In genomic region chr19:10878253-10878652, GRCh38 we compare ENCODE assay signal across 12 cellular contexts. TPM values are rescaled to one million over a fixed set of nuclear protein-coding genes. Genes with fewer than 3 reads are reported as not detected.
DNase-seq lines count a peak whose midpoint lies in the region; ATAC-seq, FAIRE-seq and TF ChIP-seq lines count a peak whose summit lies in the region.
"Had no signal": no experiment of that assay in that cellular context is flagged by ENCODE, and none has a peak within 500 bp of the region (broad histone marks: within the 10 kb centered on the region; RNA-seq: fewer than 3 reads in every experiment).

No MANE protein-coding gene starts in this region.

- no peak overlapping the region for H3K56ac ChIP-seq in H1 (replicated peaks; ENCODE audit: insufficient read length, low read depth, low read length)

- TF ChIP-seq EP300 in H1 (IDR thresholded peaks at IDR 0.05; ENCODE audit: borderline replicate concordance in 1 of 2, low read depth in 2 of 2, low read length in 2 of 2), result no peak

- peaks cover 14 to 32% of the 10 kb centered on the region in 2 donors for H3K36me3 Mint-ChIP-seq in stimulated activated naive B cell treated with anti-CD40 and anti-IgM and Interleukin-4, amounts not matched to agents 10 μg/mL and 1 μg/mL and 100 μg/mL, for 72 hours

- H2BK15ac ChIP-seq in H1 (ENCODE audit: low read length), result no peak overlapping the region

- H3K23ac ChIP-seq in H1 (ENCODE audit: insufficient read length), result no peak overlapping the region

- no peak for FAIRE-seq in H1 (lab: Jason Lieb, UNC)
- FAIRE-seq: islet of Langerhans had no signal

- no peaks in the 10 kb centered on the region for H3K23me2 ChIP-seq in H1 (ENCODE audit: low read depth, low read length)

- H4K91ac ChIP-seq in H1 (replicated peaks; ENCODE audit: insufficient read length, low read length), result peak overlapping the region; percentile 25

- no peak overlapping the region for H2BK5ac ChIP-seq in H1 (ENCODE audit: low read depth, low read length)

- CTCF ChIA-PET in H1 (lab: Charles Lee; ENCODE audit: partially characterized antibody), result interaction anchor here (0.6 to 7.7 kb wide), 7 partner anchors 10 to 472 kb away, joined by 3 to 34 read pairs (median 4); no protein-coding TSS in a partner anchor

- H3K4me3 ChIP-seq in cardiac muscle cell (no peak overlapping the region), H1 (ENCODE audit: extremely low read depth in 1 of 4, insufficient read depth in 2 of 4, low read depth in 3 of 4, low read length in 4 of 4) (no peak overlapping the region)
- H3K4me3 ChIP-seq: prostate gland had no signal

- H3K27me3 Mint-ChIP-seq in stimulated activated naive B cell treated with anti-CD40 and anti-IgM and Interleukin-4, amounts not matched to agents 10 μg/mL and 1 μg/mL and 100 μg/mL, for 72 hours, result no peaks in the 10 kb centered on the region

- TF ChIP-seq POLR2A in H1 (IDR thresholded peaks at IDR 0.05; ENCODE audit: control extremely low read depth in 1 of 2, low read depth in 2 of 2, low read length in 2 of 2), result no peak

- H2BK12ac ChIP-seq in H1 (ENCODE audit: low read depth, low read length), result no peak overlapping the region; the same call in 1 of the 2 replicates

- peak overlapping the region; percentile 93 for H3K27ac Mint-ChIP-seq in stimulated activated naive B cell treated with anti-CD40 and anti-IgM and Interleukin-4, amounts not matched to agents 10 μg/mL and 1 μg/mL and 100 μg/mL, for 72 hours

- H3K27me3 ChIP-seq in cardiac muscle cell (no peaks in the 10 kb centered on the region), H1 (replicated peaks in 1 of 4; ENCODE audit: control insufficient read depth in 3 of 4, extremely low read depth in 1 of 4, insufficient read depth in 3 of 4, low read length in 3 of 4) (no peaks in the 10 kb centered on the region)

- no peak for TF ChIP-seq CTCF in cardiac muscle cell (IDR thresholded peaks at IDR 0.05; ENCODE audit: low read depth, low read length)
- TF ChIP-seq CTCF in H1 (IDR thresholded peaks at IDR 0.05; ENCODE audit: control extremely low read depth in 1 of 3, insufficient read depth in 1 of 3, low read depth in 1 of 3, low read length in 3 of 3), result no peak

- H3K9ac ChIP-seq in H1 (replicated peaks in 1 of 4; ENCODE audit: extremely low read depth in 1 of 4, low read depth in 3 of 4, low read length in 3 of 4), result no peak overlapping the region

- no peak overlapping the region for H2AFZ ChIP-seq in H1 (ENCODE audit: low read length)

- H3K4me1 ChIP-seq in cardiac muscle cell (ENCODE audit: low read depth) (peaks cover 35% of the 10 kb centered on the region), H1 (replicated peaks in 1 of 4; ENCODE audit: control insufficient read depth in 3 of 4, insufficient read depth in 4 of 4, low read length in 3 of 4) (peaks cover 17 to 29% (median 25%) of the 10 kb centered on the region in 4 experiments)
- H3K4me1 ChIP-seq: prostate gland had no signal

- no peak overlapping the region for H3K4me2 ChIP-seq in H1 (ENCODE audit: insufficient read depth in 1 of 2, low read depth in 2 of 2, low read length in 2 of 2)

- H2BK120ac ChIP-seq in H1 (replicated peaks; ENCODE audit: low read depth, low read length), result no peak overlapping the region

- H3K9me3 ChIP-seq in cardiac muscle cell (ENCODE audit: low read depth) (no peaks in the 10 kb centered on the region), H1 (ENCODE audit: insufficient read depth in 2 of 2, low read depth in 1 of 2, low read length in 1 of 2) (no peaks in the 10 kb centered on the region)
- H3K9me3 ChIP-seq: prostate gland had no signal

- POLR2A ChIA-PET in H1 (lab: Charles Lee; ENCODE audit: partially characterized antibody), result interaction anchor here (1.1 to 6.4 kb wide), 2 partner anchors 12 to 43 kb away, joined by 4 to 72 read pairs; no protein-coding TSS in a partner anchor

- peaks cover 0 to 6% of the 10 kb centered on the region in 2 experiments for H4K20me1 ChIP-seq in H1 (replicated peaks in 1 of 2; ENCODE audit: control insufficient read depth in 1 of 2, insufficient read depth in 2 of 2, low read length in 2 of 2)

- H2BK20ac ChIP-seq in H1 (ENCODE audit: low read length), result no peak overlapping the region

- ATAC-seq in left ventricle myocardium superior, result no peak
- ATAC-seq in stimulated activated naive B cell treated with anti-CD40 and anti-IgM and Interleukin-4, amounts not matched to agents 10 μg/mL and 1 μg/mL and 100 μg/mL, for 72 hours (replicated peaks), result peak in 1 of 2 donors; percentile 15

- H3K4me1 Mint-ChIP-seq in stimulated activated naive B cell treated with anti-CD40 and anti-IgM and Interleukin-4, amounts not matched to agents 10 μg/mL and 1 μg/mL and 100 μg/mL, for 72 hours, result peaks cover 38 to 59% of the 10 kb centered on the region in 2 donors

- no peak overlapping the region for H3K18ac ChIP-seq in H1 (ENCODE audit: extremely low read depth, low read length)

- no peak for TF ChIP-seq RAD21 in H1 (IDR thresholded peaks at IDR 0.05 in 1 of 2, conservative IDR thresholded peaks at IDR 0.05 in 1 of 2; ENCODE audit: low read depth in 2 of 2, low read length in 2 of 2)

- H3K4me3 Mint-ChIP-seq in stimulated activated naive B cell treated with anti-CD40 and anti-IgM and Interleukin-4, amounts not matched to agents 10 μg/mL and 1 μg/mL and 100 μg/mL, for 72 hours, result peak overlapping the region; percentile 64 to 69

- WGBS in H1 (ENCODE audit: extremely low coverage in 1 of 2, insufficient coverage in 1 of 2, insufficient read length in 1 of 2, insufficient replicate concordance in 2 of 2, low coverage in 1 of 2, low lambda C conversion rate in 2 of 2, missing lambda C conversion rate in 1 of 2), 2 experiments, result 88% methylated on average over 3 of the region's 3 CpGs; no CpG with 5 or more reads in 1 of the 2 experiments

- peaks cover 26% of the 10 kb centered on the region for H3K79me1 ChIP-seq in H1 (ENCODE audit: low read depth, low read length)

- peaks cover 0 to 4% of the 10 kb centered on the region in 2 donors for H3K9me3 Mint-ChIP-seq in stimulated activated naive B cell treated with anti-CD40 and anti-IgM and Interleukin-4, amounts not matched to agents 10 μg/mL and 1 μg/mL and 100 μg/mL, for 72 hours

- no peak overlapping the region for H4K5ac ChIP-seq in H1 (ENCODE audit: insufficient read length, low read depth, low read length)

- no peak overlapping the region for H3K14ac ChIP-seq in H1 (ENCODE audit: insufficient read length)

- H2AK5ac ChIP-seq in H1 (ENCODE audit: low read depth, low read length), result 0 out of 2 replicates have a peak overlapping the region, but pooled peaks have one; percentile 43

- H4K8ac ChIP-seq in H1 (ENCODE audit: extremely low read depth, insufficient read depth, low read length), result no peak overlapping the region

- no peak for DNase-seq in cardiac muscle cell (ENCODE audit: low read depth in 1 of 2, low spot score in 1 of 2)
- no peak for DNase-seq in left ventricle myocardium superior
- peak; percentile 64 for DNase-seq in OCI-M1 (lab: John Stamatoyannopoulos, UW)
- no peak for DNase-seq in H1 (ENCODE audit: low read depth in 1 of 2, low spot score in 2 of 2)
- DNase-seq in stimulated activated naive B cell treated with anti-CD40 and anti-IgM and Interleukin-4, amounts not matched to agents 10 μg/mL and 1 μg/mL and 100 μg/mL, for 72 hours, result no peak
- no peak for DNase-seq in ureter (ENCODE audit: low spot score)
- no peak for DNase-seq in NCI-H524 treated with DMSO at 0.1 percent for 48 hours (lab: John Stamatoyannopoulos, UW)
- DNase-seq in GF-D8 (lab: John Stamatoyannopoulos, UW), result no peak
- DNase-seq: NCI-H1417 treated with DMSO at 0.1 percent for 48 hours had no signal

- H3K27ac ChIP-seq in cardiac muscle cell (peak overlapping the region; percentile 52), H1 (ENCODE audit: low read depth, low read length) (peak overlapping the region; percentile 42; the same call in 1 of the 2 replicates)
- H3K27ac ChIP-seq: epithelial cell of prostate, prostate gland had no signal

- intact Hi-C loops in left ventricle myocardium superior (cut with micrococcal nuclease), result no loop called here

- peaks cover 8 to 94% of the 10 kb centered on the region in 2 experiments; a peak in 3 of 4 replicates for H3K79me2 ChIP-seq in H1 (ENCODE audit: control insufficient read depth in 1 of 2, insufficient read depth in 2 of 2, low read length in 2 of 2)

- H3K4ac ChIP-seq in H1 (replicated peaks; ENCODE audit: insufficient read length, low read depth, low read length), result no peak overlapping the region

- H3K36me3 ChIP-seq in cardiac muscle cell (no peaks in the 10 kb centered on the region), H1 (ENCODE audit: control insufficient read depth in 2 of 4, insufficient read depth in 4 of 4, low read length in 3 of 4) (peaks cover 0 to 8% (median 0%) of the 10 kb centered on the region in 4 experiments; a peak in 2 of 8 replicates)
- H3K36me3 ChIP-seq: prostate gland had no signal

RNA-seq across cellular contexts. Expression of gene CARM1, which starts 6.9 kb away (rescaled TPM):
- total RNA-seq in cardiac muscle cell, result 90.7 and 92.6 TPM in 2 replicates
- 46.8 and 81.2 TPM in 2 replicates for polyA plus RNA-seq in cardiac muscle cell
- 32.5 TPM for total RNA-seq in left ventricle myocardium superior
- total RNA-seq in H1 (2021; fragmentation: NEBNext Ultra II Directional; extraction: Animal tissue kit (Norgen Biotek cat#: 25700)), result 134 and 136 TPM in 2 replicates
- 164 and 270 TPM in 2 replicates for polyA plus RNA-seq in H1 (2011; rRNA removed)
- 106 TPM for polyA plus RNA-seq in H1 (2011; cell fraction: cytosol; rRNA removed)
- 178 TPM for polyA plus RNA-seq in H1 (2011; cell fraction: nucleus; rRNA removed)
- 75.6 to 138 TPM (median 129 TPM) in 4 replicates for polyA plus RNA-seq in H1 (2012, experiment 1 of 2)
- polyA plus RNA-seq in H1 (2012, experiment 2 of 2), result 122 TPM
- 125 TPM for polyA plus RNA-seq in H1 (2013, experiment 1 of 2)
- polyA plus RNA-seq in H1 (2013, experiment 2 of 2), result 126 TPM
- polyA minus RNA-seq in H1 (2011; rRNA and poly(A)+ RNA removed), result 71.3 and 96.2 TPM in 2 replicates
- 60.0 TPM for polyA minus RNA-seq in H1 (2011; cell fraction: cytosol; rRNA and poly(A)+ RNA removed)
- polyA minus RNA-seq in H1 (2011; cell fraction: nucleus; rRNA and poly(A)+ RNA removed), result 48.8 TPM
- total RNA-seq in ureter, result 41.2 TPM

RNA-seq across cellular contexts. Expression of gene C19orf38, which starts 30.0 kb away (rescaled TPM):
- total RNA-seq in cardiac muscle cell (0.33 TPM in 1 of 2 replicates, not detected in the other), left ventricle myocardium superior (0.62 TPM), ureter (0.99 TPM)
- polyA plus RNA-seq in cardiac muscle cell (0.64 and 1.1 TPM in 2 replicates), H1 (2011; rRNA removed) (0.53 and 0.77 TPM in 2 replicates)
- total RNA-seq in H1 (2021; fragmentation: NEBNext Ultra II Directional; extraction: Animal tissue kit (Norgen Biotek cat#: 25700)), result 0.27 TPM in 1 of 2 replicates, not detected in the other
- 0.50 TPM for polyA plus RNA-seq in H1 (2011; cell fraction: cytosol; rRNA removed)
- 0.68 TPM for polyA plus RNA-seq in H1 (2011; cell fraction: nucleus; rRNA removed)
- 0.32 to 0.66 TPM (median 0.39 TPM) in 3 of 4 replicates, not detected in the other for polyA plus RNA-seq in H1 (2012, experiment 1 of 2)
- polyA plus RNA-seq in H1 (2012, experiment 2 of 2), result 0.39 TPM
- 0.20 TPM for polyA plus RNA-seq in H1 (2013, experiment 1 of 2)
- 0.31 TPM for polyA plus RNA-seq in H1 (2013, experiment 2 of 2)
- 0.20 and 0.28 TPM in 2 replicates for polyA minus RNA-seq in H1 (2011; rRNA and poly(A)+ RNA removed)
- not detected for polyA minus RNA-seq in H1 (2011; cell fraction: cytosol; rRNA and poly(A)+ RNA removed)
- 1.1 TPM for polyA minus RNA-seq in H1 (2011; cell fraction: nucleus; rRNA and poly(A)+ RNA removed)

RNA-seq across cellular contexts. Expression of gene TMED1, which starts 42.2 kb away (rescaled TPM):
- 77.5 and 83.1 TPM in 2 replicates for total RNA-seq in cardiac muscle cell
- 131 and 137 TPM in 2 replicates for polyA plus RNA-seq in cardiac muscle cell
- 29.8 TPM for total RNA-seq in left ventricle myocardium superior
- 26.2 and 26.9 TPM in 2 replicates for total RNA-seq in H1 (2021; fragmentation: NEBNext Ultra II Directional; extraction: Animal tissue kit (Norgen Biotek cat#: 25700))
- 31.9 and 41.7 TPM in 2 replicates for polyA plus RNA-seq in H1 (2011; rRNA removed)
- polyA plus RNA-seq in H1 (2011; cell fraction: cytosol; rRNA removed), result 44.8 TPM
- polyA plus RNA-seq in H1 (2011; cell fraction: nucleus; rRNA removed), result 29.2 TPM
- 19.0 to 35.1 TPM (median 31.2 TPM) in 4 replicates for polyA plus RNA-seq in H1 (2012, experiment 1 of 2)
- 31.9 TPM for polyA plus RNA-seq in H1 (2012, experiment 2 of 2)
- 25.1 TPM for polyA plus RNA-seq in H1 (2013, experiment 1 of 2)
- polyA plus RNA-seq in H1 (2013, experiment 2 of 2), result 31.6 TPM
- polyA minus RNA-seq in H1 (2011; rRNA and poly(A)+ RNA removed), result 13.8 and 22.8 TPM in 2 replicates
- polyA minus RNA-seq in H1 (2011; cell fraction: cytosol; rRNA and poly(A)+ RNA removed), result 16.4 TPM
- polyA minus RNA-seq in H1 (2011; cell fraction: nucleus; rRNA and poly(A)+ RNA removed), result 8.5 TPM
- total RNA-seq in ureter, result 13.3 TPM

RNA-seq across cellular contexts. Expression of gene YIPF2, which starts 50.2 kb away (rescaled TPM):
- total RNA-seq in cardiac muscle cell, result 67.2 and 69.9 TPM in 2 replicates
- polyA plus RNA-seq in cardiac muscle cell, result 32.9 and 38.9 TPM in 2 replicates
- 16.4 TPM for total RNA-seq in left ventricle myocardium superior
- total RNA-seq in H1 (2021; fragmentation: NEBNext Ultra II Directional; extraction: Animal tissue kit (Norgen Biotek cat#: 25700)), result 47.5 and 48.3 TPM in 2 replicates
- 112 and 151 TPM in 2 replicates for polyA plus RNA-seq in H1 (2011; rRNA removed)
- 91.7 TPM for polyA plus RNA-seq in H1 (2011; cell fraction: cytosol; rRNA removed)
- 125 TPM for polyA plus RNA-seq in H1 (2011; cell fraction: nucleus; rRNA removed)
- 24.9 to 55.5 TPM (median 50.4 TPM) in 4 replicates for polyA plus RNA-seq in H1 (2012, experiment 1 of 2)
- polyA plus RNA-seq in H1 (2012, experiment 2 of 2), result 58.3 TPM
- polyA plus RNA-seq in H1 (2013, experiment 1 of 2), result 47.5 TPM
- 47.1 TPM for polyA plus RNA-seq in H1 (2013, experiment 2 of 2)
- polyA minus RNA-seq in H1 (2011; rRNA and poly(A)+ RNA removed), result 31.4 and 45.4 TPM in 2 replicates
- 41.3 TPM for polyA minus RNA-seq in H1 (2011; cell fraction: cytosol; rRNA and poly(A)+ RNA removed)
- polyA minus RNA-seq in H1 (2011; cell fraction: nucleus; rRNA and poly(A)+ RNA removed), result 49.0 TPM
- 60.9 TPM for total RNA-seq in ureter

RNA-seq across cellular contexts. Expression of gene TIMM29, which starts 50.4 kb away (rescaled TPM):
- total RNA-seq in cardiac muscle cell, result 52.2 and 54.5 TPM in 2 replicates
- polyA plus RNA-seq in cardiac muscle cell, result 31.3 and 41.7 TPM in 2 replicates
- total RNA-seq in left ventricle myocardium superior, result 17.4 TPM
- 22.5 and 24.0 TPM in 2 replicates for total RNA-seq in H1 (2021; fragmentation: NEBNext Ultra II Directional; extraction: Animal tissue kit (Norgen Biotek cat#: 25700))
- polyA plus RNA-seq in H1 (2011; rRNA removed), result 15.9 and 24.2 TPM in 2 replicates
- polyA plus RNA-seq in H1 (2011; cell fraction: cytosol; rRNA removed), result 19.9 TPM
- polyA plus RNA-seq in H1 (2011; cell fraction: nucleus; rRNA removed), result 14.8 TPM
- 19.3 to 25.7 TPM (median 21.5 TPM) in 4 replicates for polyA plus RNA-seq in H1 (2012, experiment 1 of 2)
- 30.8 TPM for polyA plus RNA-seq in H1 (2012, experiment 2 of 2)
- 24.8 TPM for polyA plus RNA-seq in H1 (2013, experiment 1 of 2)
- 22.2 TPM for polyA plus RNA-seq in H1 (2013, experiment 2 of 2)
- 5.7 and 8.0 TPM in 2 replicates for polyA minus RNA-seq in H1 (2011; rRNA and poly(A)+ RNA removed)
- polyA minus RNA-seq in H1 (2011; cell fraction: cytosol; rRNA and poly(A)+ RNA removed), result 12.0 TPM
- 16.6 TPM for polyA minus RNA-seq in H1 (2011; cell fraction: nucleus; rRNA and poly(A)+ RNA removed)
- 17.2 TPM for total RNA-seq in ureter
